16 cellular contexts compared by ENCODE assay signal in genomic region chr9:77883133-77883532, GRCh38.
"Had no signal": no experiment of that assay in that cellular context is flagged by ENCODE, and none has a peak within 500 bp of the region (broad histone marks: within the 10 kb centered on the region; RNA-seq: fewer than 3 reads in every experiment).

No MANE protein-coding gene starts in this region.

- H3K36me3 ChIP-seq: heart left ventricle, right lobe of liver, suprapubic skin had no signal

- H3K9me3 ChIP-seq: heart left ventricle, psoas muscle, right lobe of liver, suprapubic skin had no signal

- H3K9me3 Mint-ChIP-seq: natural killer cell treated with Interleukin-12 subunit alpha and Interleukin-12 subunit beta and Interleukin-15 and Interleukin-18, amount 100 ng/mL, for 72 hours; stimulated activated naive B cell treated with anti-CD40 and anti-IgM and Interleukin-4, amounts not matched to agents 10 μg/mL and 1 μg/mL and 100 μg/mL, for 72 hours had no signal

- H3K4me3 ChIP-seq: coronary artery, heart left ventricle, psoas muscle, right lobe of liver, suprapubic skin had no signal

- H3K27ac ChIP-seq: coronary artery, heart left ventricle, psoas muscle, right lobe of liver, suprapubic skin had no signal

- H3K27me3 Mint-ChIP-seq: natural killer cell treated with Interleukin-12 subunit alpha and Interleukin-12 subunit beta and Interleukin-15 and Interleukin-18, amount 100 ng/mL, for 72 hours; stimulated activated naive B cell treated with anti-CD40 and anti-IgM and Interleukin-4, amounts not matched to agents 10 μg/mL and 1 μg/mL and 100 μg/mL, for 72 hours had no signal

- H3K27ac Mint-ChIP-seq: stimulated activated naive B cell treated with anti-CD40 and anti-IgM and Interleukin-4, amounts not matched to agents 10 μg/mL and 1 μg/mL and 100 μg/mL, for 72 hours had no signal

- ATAC-seq: heart left ventricle; natural killer cell treated with Interleukin-12 subunit alpha and Interleukin-12 subunit beta and Interleukin-15 and Interleukin-18, amount 100 ng/mL, for 72 hours; stimulated activated naive B cell treated with anti-CD40 and anti-IgM and Interleukin-4, amounts not matched to agents 10 μg/mL and 1 μg/mL and 100 μg/mL, for 72 hours had no signal

- H3K36me3 Mint-ChIP-seq: natural killer cell treated with Interleukin-12 subunit alpha and Interleukin-12 subunit beta and Interleukin-15 and Interleukin-18, amount 100 ng/mL, for 72 hours; stimulated activated naive B cell treated with anti-CD40 and anti-IgM and Interleukin-4, amounts not matched to agents 10 μg/mL and 1 μg/mL and 100 μg/mL, for 72 hours had no signal

- H3K4me3 Mint-ChIP-seq: natural killer cell treated with Interleukin-12 subunit alpha and Interleukin-12 subunit beta and Interleukin-15 and Interleukin-18, amount 100 ng/mL, for 72 hours; stimulated activated naive B cell treated with anti-CD40 and anti-IgM and Interleukin-4, amounts not matched to agents 10 μg/mL and 1 μg/mL and 100 μg/mL, for 72 hours had no signal

- H3K4me1 Mint-ChIP-seq: stimulated activated naive B cell treated with anti-CD40 and anti-IgM and Interleukin-4, amounts not matched to agents 10 μg/mL and 1 μg/mL and 100 μg/mL, for 72 hours had no signal

- H3K27me3 ChIP-seq: heart left ventricle, right lobe of liver, suprapubic skin had no signal

- FAIRE-seq: endothelial cell of umbilical vein, frontal cortex had no signal

- DNase-seq: activated CD4-positive, alpha-beta T cell treated with anti-CD3 and anti-CD28 coated beads for 48 hours; activated effector memory CD4-positive, alpha-beta T cell treated with anti-CD3 and anti-CD28 coated beads, Interleukin-2, amount 50 U/mL, for 16 hours; central memory CD4-positive, alpha-beta T cell; effector CD4-positive, alpha-beta T cell; heart left ventricle; mesenchymal stem cell; psoas muscle; right lobe of liver; stimulated activated CD4-positive, alpha-beta T cell treated with anti-CD3 and anti-CD28 coated beads, Interleukin-1b, Interleukin-23, amount 100 ng/mL, for 48 hours; stimulated activated naive B cell treated with anti-CD40 and anti-IgM and Interleukin-4, amounts not matched to agents 10 μg/mL and 1 μg/mL and 100 μg/mL, for 72 hours; T1000 had no signal
